Comparison of ENCODE assay signal across 21 cellular contexts in the genomic region with DNA sequence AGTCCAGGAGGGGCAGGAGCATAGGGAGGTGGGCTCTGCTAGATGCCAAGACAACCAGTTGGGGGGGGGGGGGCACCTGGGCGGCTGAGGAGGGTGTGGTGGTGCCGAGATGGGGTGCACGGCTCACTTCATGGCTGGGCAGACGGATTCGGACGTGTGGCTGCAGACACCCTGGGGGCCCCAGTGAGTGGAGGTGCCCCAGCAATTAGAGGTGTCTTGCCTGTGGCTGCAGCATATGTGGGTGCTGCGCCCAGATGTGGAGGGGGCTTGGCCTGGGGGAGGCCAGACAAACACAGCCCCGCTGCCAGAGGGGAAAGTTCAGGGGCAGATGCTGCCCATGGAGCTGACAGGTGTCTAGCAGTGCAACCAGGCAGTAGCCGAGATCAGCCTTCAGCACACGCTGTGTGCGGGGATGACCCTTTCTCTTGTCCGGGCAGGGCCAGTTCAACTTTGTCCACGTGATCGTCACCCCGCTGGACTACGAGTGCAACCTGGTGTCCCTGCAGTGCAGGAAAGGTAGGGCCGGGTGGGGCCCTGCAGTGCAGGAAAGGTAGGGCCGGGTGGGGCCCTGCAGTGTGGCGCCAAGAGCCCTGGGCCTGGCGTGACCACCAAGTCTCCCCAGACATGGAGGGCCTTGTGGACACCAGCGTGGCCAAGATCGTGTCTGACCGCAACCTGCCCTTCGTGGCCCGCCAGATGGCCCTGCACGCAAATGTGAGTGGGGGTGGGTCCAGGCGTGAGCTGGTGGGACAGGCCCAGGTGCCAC. TPM values are rescaled to one million over a fixed set of nuclear protein-coding genes. Genes with fewer than 3 reads are reported as not detected.
DNase-seq lines count a peak whose midpoint lies in the region; ATAC-seq, FAIRE-seq and TF ChIP-seq lines count a peak whose summit lies in the region.
"Had no signal": no experiment of that assay in that cellular context is flagged by ENCODE, and none has a peak within 500 bp of the region (broad histone marks: within the 10 kb centered on the region; RNA-seq: fewer than 3 reads in every experiment).

No MANE protein-coding gene starts in this region.

- no peak overlapping the region for H3K23ac ChIP-seq in IMR-90 (ENCODE audit: low read depth, low read length)

- H3K9me1 ChIP-seq in IMR-90 (ENCODE audit: insufficient read depth, low read length) = no peaks in the 10 kb centered on the region

- H2AK5ac ChIP-seq in IMR-90 (ENCODE audit: low read depth, low read length) = no peak overlapping the region

- DNase-seq in IMR-90 = no peak
- no peak for DNase-seq in HepG2 (ENCODE audit: low spot score)
- DNase-seq in T1000 (lab: John Stamatoyannopoulos, UW) = no peak
- DNase-seq in UCSD-AML1 (lab: John Stamatoyannopoulos, UW; ENCODE audit: unreplicated experiment) = no peak
- no peak for DNase-seq in RCC 7860 (ENCODE audit: low spot score)
- DNase-seq: Kasumi-1, MM.1S, NCI-H1092, NCI-H146, NCI-H2081 treated with DMSO at 0.1 percent for 48 hours, OCI-M1, SHP77 treated with DMSO at 0.1 percent for 48 hours, SK-N-SH had no signal

- TF ChIP-seq EP300 in HepG2 (IDR thresholded peaks at IDR 0.05; ENCODE audit: low read depth in 2 of 2, low read length in 2 of 2) (no peak), HepG2 (CRISPR knock-in tag; IDR thresholded peaks at IDR 0.05; ENCODE audit: borderline replicate concordance) (no peak)

- H3K4me1 Mint-ChIP-seq in stimulated activated memory B cell treated with anti-CD40 and anti-IgM and Interleukin-4, amounts not matched to agents 10 μg/mL and 1 μg/mL and 100 μg/mL, for 72 hours = peaks cover 16% of the 10 kb centered on the region
- H3K4me1 Mint-ChIP-seq: CD14-positive monocyte had no signal

- H3K27me3 Mint-ChIP-seq in stimulated activated memory B cell treated with anti-CD40 and anti-IgM and Interleukin-4, amounts not matched to agents 10 μg/mL and 1 μg/mL and 100 μg/mL, for 72 hours = no peaks in the 10 kb centered on the region
- H3K27me3 Mint-ChIP-seq: IgD-negative memory B cell had no signal

- peaks cover 68% of the 10 kb centered on the region for H3K4me1 ChIP-seq in BLaER1
- H3K4me1 ChIP-seq in IMR-90 (ENCODE audit: control insufficient read depth, insufficient read depth, low read length) = no peaks in the 10 kb centered on the region
- no peaks in the 10 kb centered on the region for H3K4me1 ChIP-seq in HepG2 (ENCODE audit: insufficient read depth, low read length)
- H3K4me1 ChIP-seq: A549 had no signal

- H2BK5ac ChIP-seq in IMR-90 (ENCODE audit: low read depth, low read length, poor library complexity, severe bottlenecking) = no peak overlapping the region

- TF ChIP-seq POLR2A in IMR-90 (IDR thresholded peaks at IDR 0.05; ENCODE audit: low read depth, low read length) (no peak), HepG2 (IDR thresholded peaks at IDR 0.05; ENCODE audit: insufficient read depth in 1 of 2, low read depth in 2 of 2, low read length in 2 of 2) (no peak)

- peaks cover 28% of the 10 kb centered on the region for H3K36me3 Mint-ChIP-seq in stimulated activated memory B cell treated with anti-CD40 and anti-IgM and Interleukin-4, amounts not matched to agents 10 μg/mL and 1 μg/mL and 100 μg/mL, for 72 hours

- H3K4me3 Mint-ChIP-seq in stimulated activated memory B cell treated with anti-CD40 and anti-IgM and Interleukin-4, amounts not matched to agents 10 μg/mL and 1 μg/mL and 100 μg/mL, for 72 hours = no peak overlapping the region
- H3K4me3 Mint-ChIP-seq: CD14-positive monocyte had no signal

- no peak overlapping the region for H2BK20ac ChIP-seq in IMR-90 (ENCODE audit: low read depth, low read length)

- H3K27ac ChIP-seq in BLaER1 (peak overlapping the region; percentile 84), IMR-90 (ENCODE audit: insufficient read depth, low read length) (no peak overlapping the region), HepG2 (ENCODE audit: extremely low read length, insufficient read depth, low read length) (no peak overlapping the region)
- H3K27ac ChIP-seq: A549 had no signal

- dilution Hi-C loops in IMR-90 (cut with HindIII; ENCODE audit: low sequenced_read_pairs, unreplicated experiment) = no loop called here

- H3K56ac ChIP-seq in IMR-90 (ENCODE audit: extremely low read depth, insufficient read depth, low read length) = no peak overlapping the region

- peak overlapping the region; percentile 65 for H3K9ac ChIP-seq in BLaER1
- H3K9ac ChIP-seq in IMR-90 (ENCODE audit: low read depth, low read length) = no peak overlapping the region
- no peak overlapping the region for H3K9ac ChIP-seq in HepG2 (ENCODE audit: insufficient read depth, low read depth, low read length)
- H3K9ac ChIP-seq: SK-N-SH had no signal

- H3K27ac Mint-ChIP-seq in stimulated activated memory B cell treated with anti-CD40 and anti-IgM and Interleukin-4, amounts not matched to agents 10 μg/mL and 1 μg/mL and 100 μg/mL, for 72 hours = peak overlapping the region; percentile 82

- H3K14ac ChIP-seq in IMR-90 (replicated peaks; ENCODE audit: low read depth, low read length) = no peak overlapping the region

- no peaks in the 10 kb centered on the region for H3K27me3 ChIP-seq in BLaER1
- no peaks in the 10 kb centered on the region for H3K27me3 ChIP-seq in IMR-90 (ENCODE audit: control insufficient read depth, insufficient read depth, low read length)
- no peaks in the 10 kb centered on the region for H3K27me3 ChIP-seq in HepG2 (ENCODE audit: control insufficient read depth in 1 of 2, insufficient read depth in 2 of 2, low read length in 2 of 2)

- H2AK9ac ChIP-seq in IMR-90 (replicated peaks; ENCODE audit: low read depth, low read length, poor library complexity) = peak overlapping the region; percentile 28

- H2AFZ ChIP-seq in IMR-90 (replicated peaks; ENCODE audit: low read length, poor library complexity) = no peak overlapping the region
- no peak overlapping the region for H2AFZ ChIP-seq in HepG2 (ENCODE audit: low read length)

- no peak overlapping the region for H3K4ac ChIP-seq in IMR-90 (ENCODE audit: low read depth, low read length)

- TF ChIP-seq RAD21 in IMR-90 (IDR thresholded peaks at IDR 0.05; ENCODE audit: low read length) (no peak), HepG2 (CRISPR knock-in tag; IDR thresholded peaks at IDR 0.05) (no peak)

- H4K91ac ChIP-seq in IMR-90 (ENCODE audit: insufficient read depth, low read depth, low read length) = no peak overlapping the region

- POLR2A ChIA-PET in IMR-90 (lab: Charles Lee; ENCODE audit: unreplicated experiment) = no interaction called here
- POLR2A ChIA-PET in HepG2 (lab: Yijun Ruan, JAX) = no interaction called here

- ATAC-seq in IMR-90 (ENCODE audit: low read depth) = no peak
- no peak for ATAC-seq in HepG2
- no peak for ATAC-seq in stimulated activated memory B cell treated with anti-CD40 and anti-IgM and Interleukin-4, amounts not matched to agents 10 μg/mL and 1 μg/mL and 100 μg/mL, for 72 hours
- no peak for ATAC-seq in HG03159 (IDR thresholded peaks at IDR 0.05; ENCODE audit: unreplicated experiment)
- ATAC-seq: A549 had no signal

- H3K79me1 ChIP-seq in IMR-90 (ENCODE audit: low read depth in 1 of 2, low read length in 2 of 2) = peaks cover 0 to 4% of the 10 kb centered on the region in 2 experiments; a peak in 1 of 4 replicates

- H3K4me2 ChIP-seq in BLaER1 = peak overlapping the region; percentile 98
- no peak overlapping the region for H3K4me2 ChIP-seq in IMR-90 (ENCODE audit: low read depth, low read length)
- no peak overlapping the region for H3K4me2 ChIP-seq in HepG2 (ENCODE audit: low read depth, low read length)
- H3K4me2 ChIP-seq: A549, SK-N-SH had no signal

- no peaks in the 10 kb centered on the region for H3K79me2 ChIP-seq in HepG2 (ENCODE audit: insufficient read depth, low read length)

- TF ChIP-seq CTCF in IMR-90 (conservative IDR thresholded peaks at IDR 0.05; ENCODE audit: low read depth, low read length) (no peak), HepG2 (CRISPR knock-in tag; IDR thresholded peaks at IDR 0.05) (no peak)

- WGBS in IMR-90 (ENCODE audit: extremely low coverage in 2 of 2, insufficient read length in 1 of 2), 2 experiments = 95% methylated on average over 16 of the region's 27 CpGs; no CpG with 5 or more reads in 1 of the 2 experiments
- WGBS in HepG2 (ENCODE audit: low lambda C conversion rate) = 93% methylated on average over 17 of the region's 27 CpGs

- intact Hi-C loops in IMR-90 (cut with micrococcal nuclease) = no loop called here
- intact Hi-C loops in HepG2 (cut with micrococcal nuclease; ENCODE audit: unreplicated experiment) = no loop called here

- H3K36me3 ChIP-seq in BLaER1 (peaks cover 82% of the 10 kb centered on the region), IMR-90 (ENCODE audit: control insufficient read depth, insufficient read depth, low read length) (peaks cover 89% of the 10 kb centered on the region), HepG2 (replicated peaks in 1 of 2; ENCODE audit: control insufficient read depth in 1 of 2, insufficient read depth in 2 of 2, low read length in 2 of 2) (peaks cover 12 to 19% of the 10 kb centered on the region in 2 experiments; a peak in 4 of 5 replicates)

- in situ Hi-C loops in IMR-90 (cut with MboI; ENCODE audit: low sequenced_read_pairs) (no loop called here), HepG2 (cut with HindIII; ENCODE audit: extremely low pct_ligation_motif_present, low pct_unique_long_range_greater_than_20kb) (loop anchor here (5.0 to 10.0 kb wide), 2 partner anchors 57 to 65 kb away; partner anchors contain the start of gene RAB26)

- no peak overlapping the region for H4K8ac ChIP-seq in IMR-90 (ENCODE audit: low read depth in 2 of 2, low read length in 2 of 2)

- H3K4me3 ChIP-seq in BLaER1 (peak overlapping the region; percentile 46; the same call in 1 of the 2 replicates), IMR-90 (ENCODE audit: insufficient read depth, low read depth, low read length) (no peak overlapping the region), HepG2 (replicated peaks in 1 of 3; ENCODE audit: insufficient read depth in 1 of 3, low read depth in 2 of 3, low read length in 3 of 3) (no peak overlapping the region)
- H3K4me3 ChIP-seq: A549 had no signal

- no peak overlapping the region for H4K5ac ChIP-seq in IMR-90 (ENCODE audit: low read depth, low read length)

- CTCF ChIA-PET in IMR-90 (lab: Yijun Ruan, JAX) = no interaction called here
- CTCF ChIA-PET in HepG2 (lab: Yijun Ruan, JAX; ENCODE audit: low intra/inter-chr PET ratio, low total read pairs) = no interaction called here

- BruUV-seq in IMR-90 (replicated peaks; lab: Mats Ljungman, UMichigan) = no TSS peak
- BruUV-seq in HepG2 (replicated peaks; lab: Mats Ljungman, UMichigan) = no TSS peak

- FAIRE-seq in HepG2 (lab: Jason Lieb, UNC) (no peak), RCC 7860 (lab: Jason Lieb, UNC) (no peak)
- FAIRE-seq: A549, G401.6, H54 had no signal

- H4K20me1 ChIP-seq in BLaER1 = peaks cover 55% of the 10 kb centered on the region
- peaks cover 21% of the 10 kb centered on the region for H4K20me1 ChIP-seq in IMR-90 (ENCODE audit: insufficient read depth, low read length)
- no peaks in the 10 kb centered on the region for H4K20me1 ChIP-seq in HepG2 (ENCODE audit: insufficient read depth, low read length)

- no peak overlapping the region for H3K18ac ChIP-seq in IMR-90 (ENCODE audit: low read depth, low read length)

- H3K9me3 ChIP-seq in BLaER1 (no peaks in the 10 kb centered on the region), IMR-90 (ENCODE audit: control insufficient read depth, insufficient read depth, low read length) (no peaks in the 10 kb centered on the region), HepG2 (ENCODE audit: low read length) (no peaks in the 10 kb centered on the region)
- H3K9me3 ChIP-seq: A549, SK-N-SH had no signal

- H2BK15ac ChIP-seq in IMR-90 (ENCODE audit: low read depth, low read length) = no peak overlapping the region

- H2BK120ac ChIP-seq in IMR-90 (ENCODE audit: low read depth, low read length) = no peak overlapping the region

- H3K9me3 Mint-ChIP-seq in stimulated activated memory B cell treated with anti-CD40 and anti-IgM and Interleukin-4, amounts not matched to agents 10 μg/mL and 1 μg/mL and 100 μg/mL, for 72 hours = no peaks in the 10 kb centered on the region
- H3K9me3 Mint-ChIP-seq: IgD-negative memory B cell had no signal

RNA-seq across cellular contexts. Expression of gene TSC2, which starts 39.8 kb away (rescaled TPM):
- total RNA-seq in IMR-90 (2012; rRNA removed) (22.8 and 31.4 TPM in 2 replicates), HepG2 (2016; rRNA removed; fragmentation: Illumina TruSeq; extraction: Trizol) (10.3 and 19.6 TPM in 2 replicates)
- polyA plus RNA-seq in IMR-90 (2012; rRNA removed) (88.6 and 95.9 TPM in 2 replicates), HepG2 (2011; rRNA removed) (40.4 and 44.6 TPM in 2 replicates)
- polyA plus RNA-seq in IMR-90 (2012; cell fraction: cytosol; rRNA removed) = 51.7 and 66.3 TPM in 2 replicates
- 202 and 503 TPM in 2 replicates for polyA plus RNA-seq in IMR-90 (2012; cell fraction: nucleus; rRNA removed; ENCODE audit: low replicate concordance)
- total RNA-seq in HepG2 (2016; cell fraction: cytosol; rRNA removed; fragmentation: Illumina TruSeq; extraction: Trizol; ENCODE audit: low read depth) = 13.6 and 17.2 TPM in 2 replicates
- 7.7 and 19.6 TPM in 2 replicates for total RNA-seq in HepG2 (2016; cell fraction: insoluble cytoplasmic fraction; rRNA removed; fragmentation: Illumina TruSeq; extraction: Trizol)
- total RNA-seq in HepG2 (2016; cell fraction: membrane; rRNA removed; fragmentation: Illumina TruSeq; extraction: Trizol) = 13.2 and 13.3 TPM in 2 replicates
- 21.2 and 34.7 TPM in 2 replicates for total RNA-seq in HepG2 (2016; cell fraction: nucleus; rRNA removed; fragmentation: Illumina TruSeq; extraction: Trizol)
- 13.0 and 19.7 TPM in 2 replicates for polyA plus RNA-seq in HepG2 (2011; cell fraction: cytosol; rRNA removed)
- polyA plus RNA-seq in HepG2 (2011; cell fraction: nucleus; rRNA removed) = 352 and 473 TPM in 2 replicates
- 50.1 and 57.0 TPM in 2 replicates for polyA plus RNA-seq in HepG2 (2012)
- 2.9 and 4.1 TPM in 2 replicates for polyA plus RNA-seq in HepG2 (2016; cell fraction: cytosol; fragmentation: Illumina TruSeq; extraction: Trizol; ENCODE audit: low read depth)
- 13.2 and 17.7 TPM in 2 replicates for polyA plus RNA-seq in HepG2 (2016; cell fraction: insoluble cytoplasmic fraction; fragmentation: Illumina TruSeq; extraction: Trizol; ENCODE audit: low read depth)
- 5.4 and 5.7 TPM in 2 replicates for polyA plus RNA-seq in HepG2 (2016; cell fraction: membrane; fragmentation: Illumina TruSeq; extraction: Trizol; ENCODE audit: low read depth)
- polyA plus RNA-seq in HepG2 (2016; cell fraction: nucleus; fragmentation: Illumina TruSeq; extraction: Trizol; ENCODE audit: insufficient read depth, low read depth) = 82.5 and 84.9 TPM in 2 replicates
- polyA minus RNA-seq in HepG2 (2011; rRNA and poly(A)+ RNA removed; ENCODE audit: low replicate concordance) = 69.9 and 84.9 TPM in 2 replicates
- polyA minus RNA-seq in HepG2 (2011; cell fraction: cytosol; rRNA and poly(A)+ RNA removed) = 25.5 and 36.2 TPM in 2 replicates
- 59.4 and 61.0 TPM in 2 replicates for polyA minus RNA-seq in HepG2 (2011; cell fraction: nucleus; rRNA and poly(A)+ RNA removed)

RNA-seq across cellular contexts. Expression of gene NTHL1, which starts 40.0 kb away (rescaled TPM):
- total RNA-seq in IMR-90 (2012; rRNA removed) = 22.8 and 28.1 TPM in 2 replicates
- 28.0 and 33.3 TPM in 2 replicates for polyA plus RNA-seq in IMR-90 (2012; rRNA removed)
- polyA plus RNA-seq in IMR-90 (2012; cell fraction: cytosol; rRNA removed) = 46.3 and 54.8 TPM in 2 replicates
- polyA plus RNA-seq in IMR-90 (2012; cell fraction: nucleus; rRNA removed; ENCODE audit: low replicate concordance) = 20.6 and 53.2 TPM in 2 replicates
- total RNA-seq in HepG2 (2016; rRNA removed; fragmentation: Illumina TruSeq; extraction: Trizol) = 64.8 and 64.9 TPM in 2 replicates
- 24.9 and 26.2 TPM in 2 replicates for total RNA-seq in HepG2 (2016; cell fraction: cytosol; rRNA removed; fragmentation: Illumina TruSeq; extraction: Trizol; ENCODE audit: low read depth)
- total RNA-seq in HepG2 (2016; cell fraction: insoluble cytoplasmic fraction; rRNA removed; fragmentation: Illumina TruSeq; extraction: Trizol) = 69.4 and 70.6 TPM in 2 replicates
- total RNA-seq in HepG2 (2016; cell fraction: membrane; rRNA removed; fragmentation: Illumina TruSeq; extraction: Trizol) = 25.2 and 29.9 TPM in 2 replicates
- total RNA-seq in HepG2 (2016; cell fraction: nucleus; rRNA removed; fragmentation: Illumina TruSeq; extraction: Trizol) = 22.8 and 26.0 TPM in 2 replicates
- 47.5 and 55.6 TPM in 2 replicates for polyA plus RNA-seq in HepG2 (2011; rRNA removed)
- 63.4 and 112 TPM in 2 replicates for polyA plus RNA-seq in HepG2 (2011; cell fraction: cytosol; rRNA removed)
- 61.1 and 66.7 TPM in 2 replicates for polyA plus RNA-seq in HepG2 (2011; cell fraction: nucleus; rRNA removed)
- polyA plus RNA-seq in HepG2 (2012) = 19.7 and 24.2 TPM in 2 replicates
- polyA plus RNA-seq in HepG2 (2016; cell fraction: cytosol; fragmentation: Illumina TruSeq; extraction: Trizol; ENCODE audit: low read depth) = 12.4 and 13.2 TPM in 2 replicates
- polyA plus RNA-seq in HepG2 (2016; cell fraction: insoluble cytoplasmic fraction; fragmentation: Illumina TruSeq; extraction: Trizol; ENCODE audit: low read depth) = 43.0 and 46.2 TPM in 2 replicates
- 15.6 and 17.1 TPM in 2 replicates for polyA plus RNA-seq in HepG2 (2016; cell fraction: membrane; fragmentation: Illumina TruSeq; extraction: Trizol; ENCODE audit: low read depth)
- 42.8 and 44.9 TPM in 2 replicates for polyA plus RNA-seq in HepG2 (2016; cell fraction: nucleus; fragmentation: Illumina TruSeq; extraction: Trizol; ENCODE audit: insufficient read depth, low read depth)
- 25.8 and 50.8 TPM in 2 replicates for polyA minus RNA-seq in HepG2 (2011; rRNA and poly(A)+ RNA removed; ENCODE audit: low replicate concordance)
- 24.2 and 32.7 TPM in 2 replicates for polyA minus RNA-seq in HepG2 (2011; cell fraction: cytosol; rRNA and poly(A)+ RNA removed)
- polyA minus RNA-seq in HepG2 (2011; cell fraction: nucleus; rRNA and poly(A)+ RNA removed) = 9.3 and 11.6 TPM in 2 replicates

RNA-seq across cellular contexts. Expression of gene PKD1, which starts 48.1 kb away (rescaled TPM):
- total RNA-seq in IMR-90 (2012; rRNA removed) = 7.9 and 15.6 TPM in 2 replicates
- 97.3 and 118 TPM in 2 replicates for polyA plus RNA-seq in IMR-90 (2012; rRNA removed)
- polyA plus RNA-seq in IMR-90 (2012; cell fraction: cytosol; rRNA removed) = 53.6 and 146 TPM in 2 replicates
- polyA plus RNA-seq in IMR-90 (2012; cell fraction: nucleus; rRNA removed; ENCODE audit: low replicate concordance) = 423 and 1,655 TPM in 2 replicates
- 9.1 and 22.1 TPM in 2 replicates for total RNA-seq in HepG2 (2016; rRNA removed; fragmentation: Illumina TruSeq; extraction: Trizol)
- 14.9 and 15.2 TPM in 2 replicates for total RNA-seq in HepG2 (2016; cell fraction: cytosol; rRNA removed; fragmentation: Illumina TruSeq; extraction: Trizol; ENCODE audit: low read depth)
- 6.6 and 20.8 TPM in 2 replicates for total RNA-seq in HepG2 (2016; cell fraction: insoluble cytoplasmic fraction; rRNA removed; fragmentation: Illumina TruSeq; extraction: Trizol)
- total RNA-seq in HepG2 (2016; cell fraction: membrane; rRNA removed; fragmentation: Illumina TruSeq; extraction: Trizol) = 10.1 and 11.4 TPM in 2 replicates
- 26.8 and 33.4 TPM in 2 replicates for total RNA-seq in HepG2 (2016; cell fraction: nucleus; rRNA removed; fragmentation: Illumina TruSeq; extraction: Trizol)
- 23.0 and 40.7 TPM in 2 replicates for polyA plus RNA-seq in HepG2 (2011; rRNA removed)
- 18.3 and 19.9 TPM in 2 replicates for polyA plus RNA-seq in HepG2 (2011; cell fraction: cytosol; rRNA removed)
- polyA plus RNA-seq in HepG2 (2011; cell fraction: nucleus; rRNA removed) = 410 and 565 TPM in 2 replicates
- 20.8 and 52.6 TPM in 2 replicates for polyA plus RNA-seq in HepG2 (2012)
- 0.90 and 0.96 TPM in 2 replicates for polyA plus RNA-seq in HepG2 (2016; cell fraction: cytosol; fragmentation: Illumina TruSeq; extraction: Trizol; ENCODE audit: low read depth)
- polyA plus RNA-seq in HepG2 (2016; cell fraction: insoluble cytoplasmic fraction; fragmentation: Illumina TruSeq; extraction: Trizol; ENCODE audit: low read depth) = 6.2 and 8.3 TPM in 2 replicates
- polyA plus RNA-seq in HepG2 (2016; cell fraction: membrane; fragmentation: Illumina TruSeq; extraction: Trizol; ENCODE audit: low read depth) = 1.6 TPM in 2 replicates
- polyA plus RNA-seq in HepG2 (2016; cell fraction: nucleus; fragmentation: Illumina TruSeq; extraction: Trizol; ENCODE audit: insufficient read depth, low read depth) = 86.8 and 102 TPM in 2 replicates
- 24.5 and 75.7 TPM in 2 replicates for polyA minus RNA-seq in HepG2 (2011; rRNA and poly(A)+ RNA removed; ENCODE audit: low replicate concordance)
- 24.3 and 34.5 TPM in 2 replicates for polyA minus RNA-seq in HepG2 (2011; cell fraction: cytosol; rRNA and poly(A)+ RNA removed)
- 72.0 and 84.2 TPM in 2 replicates for polyA minus RNA-seq in HepG2 (2011; cell fraction: nucleus; rRNA and poly(A)+ RNA removed)
